33 cellular contexts compared by ENCODE assay signal in the genomic region with DNA sequence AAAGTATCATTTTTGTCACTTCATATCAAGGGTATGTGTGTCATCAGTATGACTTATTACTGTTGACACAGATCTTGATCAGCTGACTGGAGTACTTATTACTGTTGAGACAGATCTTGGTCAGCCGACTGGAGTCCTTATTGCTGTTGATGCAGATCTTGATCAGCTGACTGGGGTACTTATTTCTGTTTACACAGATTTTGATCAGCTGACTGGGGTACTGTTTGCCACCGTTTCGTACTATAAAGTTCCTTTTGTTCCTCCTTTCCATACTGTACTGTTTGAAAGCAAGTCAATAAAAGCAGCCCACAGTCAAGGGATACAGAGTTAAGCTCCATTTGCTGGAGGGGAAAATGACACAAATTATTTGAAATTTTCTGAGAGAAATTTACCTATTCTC.
"Had no signal": no experiment of that assay in that cellular context is flagged by ENCODE, and none has a peak within 500 bp of the region (broad histone marks: within the 10 kb centered on the region; RNA-seq: fewer than 3 reads in every experiment).

No MANE protein-coding gene starts in this region.

- H3K27ac ChIP-seq: ascending aorta, breast epithelium, cardiac muscle cell, coronary artery, dorsolateral prefrontal cortex, esophagus squamous epithelium had no signal

- H3K27me3 Mint-ChIP-seq: activated B cell treated with CpG ODN at 0.5 μM for 24 hours; activated CD8-positive, alpha-beta T cell treated with anti-CD3 and anti-CD28 coated beads for 36 hours; activated naive CD4-positive, alpha-beta T cell treated with anti-CD3 and anti-CD28 coated beads, Interleukin-2, amount 10 ng/mL, durations not matched to agents 7 days and 5 days; activated naive CD8-positive, alpha-beta T cell treated with anti-CD3 and anti-CD28 coated beads, Interleukin-2, amount 10 ng/mL, durations not matched to agents 7 days and 5 days; brain; dendritic cell treated with granulocyte-macrophage colony-stimulating factor and Interleukin-4, amounts not matched to agents 40 ng/mL and 50 ng/mL, for 4 days; T-helper 17 cell had no signal

- H3K36me3 ChIP-seq: ascending aorta, breast epithelium, cardiac muscle cell, esophagus squamous epithelium, WERI-Rb-1 had no signal

- H3K27me3 ChIP-seq: ascending aorta, breast epithelium, cardiac muscle cell, dorsolateral prefrontal cortex, esophagus squamous epithelium had no signal

- H3K27ac Mint-ChIP-seq: activated B cell treated with CpG ODN at 0.5 μM for 24 hours; activated CD8-positive, alpha-beta T cell treated with anti-CD3 and anti-CD28 coated beads for 36 hours; activated naive CD4-positive, alpha-beta T cell treated with anti-CD3 and anti-CD28 coated beads, Interleukin-2, amount 10 ng/mL, durations not matched to agents 7 days and 5 days; activated naive CD4-positive, alpha-beta T cell treated with anti-CD3 and anti-CD28 coated beads, Interleukin-2, amount 50 U/mL, for 72 hours; activated naive CD8-positive, alpha-beta T cell treated with anti-CD3 and anti-CD28 coated beads, Interleukin-2, amount 10 ng/mL, durations not matched to agents 7 days and 5 days; activated T-helper 1 cell treated with anti-CD3 and anti-CD28 coated beads, Interleukin-12 subunit alpha, Interleukin-12 subunit beta, Interleukin-2, Interleukin-4 antibody, amounts not matched to agents 30 ng/mL and 10 ng/mL and 1 ng/mL, durations not matched to agents 14 hours and 24 hours and 36 hours; activated T-helper 2 cell treated with anti-CD3 and anti-CD28 coated beads, Interferon-gamma antibody, Interleukin-2, Interleukin-4, amounts not matched to agents 10 μg/mL and 5 μg/mL and 100 μg/mL, durations not matched to agents 14 hours and 24 hours and 36 hours; brain; dendritic cell treated with granulocyte-macrophage colony-stimulating factor and Interleukin-4, amounts not matched to agents 40 ng/mL and 50 ng/mL, for 4 days; endodermal cell; T-helper 17 cell; T-helper 2 cell treated with Interferon-gamma antibody and Interleukin-4, amounts not matched to agents 5 μg/mL and 100 μg/mL, for 36 hours had no signal

- DNase-seq: activated B cell treated with CpG ODN at 0.5 μM for 24 hours; activated CD4-positive, alpha-beta T cell treated with anti-CD3 and anti-CD28 coated beads for 48 hours; activated CD4-positive, alpha-beta T cell treated with anti-CD3 and anti-CD28 coated beads, Interleukin-2, amount 50 U/mL, for 1 hour; activated CD4-positive, alpha-beta T cell treated with anti-CD3 and anti-CD28 coated beads, Interleukin-2, amount 50 U/mL, for 48 hours; activated CD8-positive, alpha-beta memory T cell treated with anti-CD3 and anti-CD28 coated beads for 24 hours; activated CD8-positive, alpha-beta T cell treated with anti-CD3 and anti-CD28 coated beads for 36 hours; activated effector memory CD4-positive, alpha-beta T cell treated with anti-CD3 and anti-CD28 coated beads, Interleukin-2, amount 50 U/mL, for 16 hours; activated naive CD4-positive, alpha-beta T cell treated with anti-CD3 and anti-CD28 coated beads, Interleukin-2, amount 10 ng/mL, durations not matched to agents 7 days and 5 days; activated naive CD8-positive, alpha-beta T cell treated with anti-CD3 and anti-CD28 coated beads, Interleukin-2, amount 10 ng/mL, durations not matched to agents 7 days and 5 days; activated T-cell treated with anti-CD3 and anti-CD28 coated beads, Interleukin-2, amount 50 U/mL, for 1 hour; activated T-cell treated with anti-CD3 and anti-CD28 coated beads, Interleukin-2, amount 50 U/mL, for 48 hours; central memory CD4-positive, alpha-beta T cell; dorsolateral prefrontal cortex; effector memory CD4-positive, alpha-beta T cell; endodermal cell; esophagus squamous epithelium; head of caudate nucleus; hippocampal formation; T-helper 17 cell; T1000; WERI-Rb-1 had no signal

- H3K4me1 Mint-ChIP-seq: activated B cell treated with CpG ODN at 0.5 μM for 24 hours; activated naive CD4-positive, alpha-beta T cell treated with anti-CD3 and anti-CD28 coated beads, Interleukin-2, amount 10 ng/mL, durations not matched to agents 7 days and 5 days; activated naive CD8-positive, alpha-beta T cell treated with anti-CD3 and anti-CD28 coated beads, Interleukin-2, amount 10 ng/mL, durations not matched to agents 7 days and 5 days; T-helper 17 cell had no signal

- FAIRE-seq: frontal cortex had no signal

- H3K4me3 Mint-ChIP-seq: activated B cell treated with CpG ODN at 0.5 μM for 24 hours; activated CD8-positive, alpha-beta T cell treated with anti-CD3 and anti-CD28 coated beads for 36 hours; activated naive CD4-positive, alpha-beta T cell treated with anti-CD3 and anti-CD28 coated beads, Interleukin-2, amount 10 ng/mL, durations not matched to agents 7 days and 5 days; activated naive CD8-positive, alpha-beta T cell treated with anti-CD3 and anti-CD28 coated beads, Interleukin-2, amount 10 ng/mL, durations not matched to agents 7 days and 5 days; activated T-helper 1 cell treated with anti-CD3 and anti-CD28 coated beads, Interleukin-12 subunit alpha, Interleukin-12 subunit beta, Interleukin-2, Interleukin-4 antibody, amounts not matched to agents 30 ng/mL and 10 ng/mL and 1 ng/mL, durations not matched to agents 14 hours and 24 hours and 36 hours; brain; dendritic cell treated with granulocyte-macrophage colony-stimulating factor and Interleukin-4, amounts not matched to agents 40 ng/mL and 50 ng/mL, for 4 days; endodermal cell; T-helper 17 cell; T-helper 2 cell treated with Interferon-gamma antibody and Interleukin-4, amounts not matched to agents 5 μg/mL and 100 μg/mL, for 36 hours had no signal

- H3K9me3 ChIP-seq: ascending aorta, esophagus squamous epithelium had no signal

- H3K4me3 ChIP-seq: ascending aorta, breast epithelium, cardiac muscle cell, coronary artery, dorsolateral prefrontal cortex, esophagus squamous epithelium had no signal

- H3K4me1 ChIP-seq: ascending aorta, breast epithelium, esophagus squamous epithelium had no signal

- ATAC-seq: activated CD4-positive, CD25-positive, alpha-beta regulatory T cell treated with anti-CD3 and anti-CD28 coated beads, Interleukin-2, amount 50 U/mL, for 24 hours; activated CD8-positive, alpha-beta T cell treated with anti-CD3 and anti-CD28 coated beads for 36 hours; activated naive CD4-positive, alpha-beta T cell treated with anti-CD3 and anti-CD28 coated beads, Interleukin-2, amount 50 U/mL, for 72 hours; T-helper 17 cell had no signal

- H3K9me3 Mint-ChIP-seq: dendritic cell treated with granulocyte-macrophage colony-stimulating factor and Interleukin-4, amounts not matched to agents 40 ng/mL and 50 ng/mL, for 4 days had no signal
